1 cellular context compared by ENCODE assay signal in the genomic region with DNA sequence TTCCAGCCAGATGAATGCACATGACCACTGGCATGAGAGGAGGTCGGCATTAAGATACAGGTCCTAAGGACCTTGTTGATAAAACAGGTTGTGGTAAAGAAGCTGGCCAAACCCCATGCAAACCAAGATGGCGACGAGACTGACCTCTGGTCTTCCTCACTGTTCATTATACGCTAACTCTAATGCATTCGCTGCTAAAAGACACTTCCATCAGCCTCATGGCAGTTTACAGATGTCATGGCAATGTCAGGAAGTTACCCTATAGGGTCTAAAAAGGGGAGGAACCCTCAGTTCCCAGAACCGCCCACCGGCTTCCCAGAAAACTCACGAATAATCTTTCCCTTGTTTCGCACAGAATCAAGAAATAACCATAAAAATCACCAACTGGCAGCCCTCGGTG.
TF ChIP-seq lines count a peak whose summit lies in the region.

No MANE protein-coding gene starts in this region.

TF ChIP-seq in K562, 482 proteins besides CTCF, POLR2A, EP300 and RAD21 (continued from another document):
- TF ChIP-seq ZNF592 (IDR thresholded peaks at IDR 0.05) = peak; percentile 58
- TF ChIP-seq ZBTB11 (CRISPR knock-in tag; IDR thresholded peaks at IDR 0.05) = no peak; a peak in 1 of 6 replicates
- TF ChIP-seq EGR1 (conservative IDR thresholded peaks at IDR 0.05) = peak; percentile 89
- TF ChIP-seq STAT5A (IDR thresholded peaks at IDR 0.05; ENCODE audit: borderline replicate concordance, low read length) = peak; percentile 73
